8 cellular contexts compared by ENCODE assay signal in genomic region chr4:103008875-103009729, GRCh38. TPM values are rescaled to one million over a fixed set of nuclear protein-coding genes. Genes with fewer than 3 reads are reported as not detected.
DNase-seq lines count a peak whose midpoint lies in the region; ATAC-seq and TF ChIP-seq lines count a peak whose summit lies in the region.

No MANE protein-coding gene starts in this region.

- no peaks in the 10 kb centered on the region for H3K9me3 ChIP-seq in AG04450 (ENCODE audit: control insufficient read depth, insufficient read depth, low read length)

- H3K36me3 Mint-ChIP-seq in T-cell, result no peaks in the 10 kb centered on the region
- H3K36me3 Mint-ChIP-seq in neural crest cell (ENCODE audit: low read depth), result no peaks in the 10 kb centered on the region

- POLR2A ChIA-PET in AG04450 (lab: Yijun Ruan, JAX) (no interaction called here), GM10248 (lab: Yijun Ruan, JAX) (interaction anchor here (0.6 kb wide), 1 partner anchor 182 kb away, joined by 3 read pairs; the partner anchor contains the start of gene UBE2D3), HEK293T (lab: Yijun Ruan, JAX) (interaction anchor here (1.0 to 1.2 kb wide), 2 partner anchors 140 to 181 kb away, joined by 3 to 4 read pairs; partner anchors contain the start of genes CISD2 and UBE2D3), T-cell (lab: Charles Lee) (no interaction called here)

- H3K4me3 ChIP-seq in AG04450 (ENCODE audit: low read depth, low read length), result no peak overlapping the region
- H3K4me3 ChIP-seq in fibroblast of pulmonary artery (replicated peaks; ENCODE audit: low read depth, low read length), result no peak overlapping the region

- TF ChIP-seq CTCF in AG04450 (IDR thresholded peaks at IDR 0.05; ENCODE audit: low read depth, low read length) (peak; percentile 83), GM10248 (IDR thresholded peaks at IDR 0.05; ENCODE audit: control extremely low read depth, extremely low read depth, low read depth, missing control alignments) (peak; percentile 68), fibroblast of pulmonary artery (IDR thresholded peaks at IDR 0.05; ENCODE audit: low read length, missing control alignments) (peak; percentile 75), neural crest cell (conservative IDR thresholded peaks at IDR 0.05) (peak; percentile 86)

- H3K27me3 Mint-ChIP-seq in T-cell, result no peaks in the 10 kb centered on the region
- no peaks in the 10 kb centered on the region for H3K27me3 Mint-ChIP-seq in neural crest cell (ENCODE audit: low read depth)

- no peak overlapping the region for H3K27ac ChIP-seq in AG04450 (ENCODE audit: low read depth, low read length)

- CTCF ChIA-PET in AG04450 (lab: Charles Lee), result interaction anchor here (0.6 to 3.4 kb wide), 12 partner anchors 9 to 585 kb away, joined by 3 to 50 read pairs (median 4); no protein-coding TSS in a partner anchor
- CTCF ChIA-PET in GM10248 (lab: Yijun Ruan, JAX), result interaction anchor here (0.8 to 2.9 kb wide), 21 partner anchors 9 to 578 kb away, joined by 3 to 15 read pairs (median 4); partner anchors contain the start of gene SLC9B1
- CTCF ChIA-PET in HEK293T (lab: Yijun Ruan, JAX), result interaction anchor here (2.5 to 3.3 kb wide), 2 partner anchors 386 to 389 kb away, joined by 17 to 28 read pairs; no protein-coding TSS in a partner anchor
- CTCF ChIA-PET in T-cell (lab: Charles Lee), result interaction anchor here (0.6 to 1.5 kb wide), 6 partner anchors 82 to 581 kb away, joined by 3 to 7 read pairs (median 4); no protein-coding TSS in a partner anchor

- H3K9me3 Mint-ChIP-seq in T-cell, result no peaks in the 10 kb centered on the region
- H3K9me3 Mint-ChIP-seq in neural crest cell, result no peaks in the 10 kb centered on the region

- no peaks in the 10 kb centered on the region for H3K27me3 ChIP-seq in AG04450 (ENCODE audit: control insufficient read depth, insufficient read depth, low read length)

- ATAC-seq in T-cell (replicated peaks in 1 of 4) (peak; percentile 70 to 88 (median 84)), HG02623 (IDR thresholded peaks at IDR 0.05; ENCODE audit: unreplicated experiment) (no peak)

- H3K4me1 Mint-ChIP-seq in T-cell (peaks cover 0 to 7% (median 1%) of the 10 kb centered on the region in 3 donors), neural crest cell (no peaks in the 10 kb centered on the region)

- H3K4me3 Mint-ChIP-seq in T-cell (no peak overlapping the region), neural crest cell (no peak overlapping the region)

- DNase-seq in AG04450 (ENCODE audit: low read depth, low spot score) (peak; percentile 50), GM10248 (ENCODE audit: extremely low spot score) (peak; percentile 62), HEK293T (ENCODE audit: extremely low spot score) (peak; percentile 56), MV-4-11 (lab: John Stamatoyannopoulos, UW) (peak; percentile 45), T-cell (peak in 7 of 34 experiments; percentile 10 to 36 (median 21)), fibroblast of pulmonary artery (ENCODE audit: low read depth) (peak; percentile 90), neural crest cell (ENCODE audit: low read depth, low spot score) (no peak)

- H3K27ac Mint-ChIP-seq in T-cell (no peak overlapping the region), neural crest cell (ENCODE audit: unreplicated experiment) (no peak overlapping the region)

TF ChIP-seq in HEK293T, 16 proteins besides CTCF, POLR2A, EP300 and RAD21:
- TF ChIP-seq SUZ12 (IDR thresholded peaks at IDR 0.05), result no peak
- no peak for TF ChIP-seq PKNOX1 (IDR thresholded peaks at IDR 0.05)
- no peak for TF ChIP-seq L3MBTL2 (conservative IDR thresholded peaks at IDR 0.05)
- TF ChIP-seq NFRKB (IDR thresholded peaks at IDR 0.05), result no peak
- TF ChIP-seq TARDBP (IDR thresholded peaks at IDR 0.05), result no peak
- no peak for TF ChIP-seq ARNT (IDR thresholded peaks at IDR 0.05)
- TF ChIP-seq FOXM1 (IDR thresholded peaks at IDR 0.05; ENCODE audit: borderline replicate concordance), result no peak
- no peak for TF ChIP-seq FOXA1 (IDR thresholded peaks at IDR 0.05)
- TF ChIP-seq BHLHE40 (IDR thresholded peaks at IDR 0.05; ENCODE audit: borderline replicate concordance), result no peak
- TF ChIP-seq SP1 (IDR thresholded peaks at IDR 0.05), result no peak
- no peak for TF ChIP-seq ZNF384 (IDR thresholded peaks at IDR 0.05)
- no peak for TF ChIP-seq ELF4 (IDR thresholded peaks at IDR 0.05)
- TF ChIP-seq LEF1 (IDR thresholded peaks at IDR 0.05; ENCODE audit: borderline replicate concordance), result no peak
TF ChIP-seq in HEK293T: peak in this region for 0.

RNA-seq across cellular contexts. Expression of gene SLC9B1, which starts 10.4 kb away (rescaled TPM):
- polyA plus RNA-seq in AG04450 (2011; rRNA removed), result 0.32 and 0.35 TPM in 2 replicates
- 0.35 and 0.55 TPM in 2 replicates for polyA minus RNA-seq in AG04450 (2011; rRNA and poly(A)+ RNA removed)
- 1 to 10 TPM; 2.0 to 4.6 (median 3.1) TPM for total RNA-seq in T-cell
- 1.7 and 2.0 TPM in 2 replicates for total RNA-seq in neural crest cell

Comparison
In these comparisons a context has a peak if more than half of its experiments do, and no peak if none do; other contexts are left out.
1. POLR2A ChIA-PET loops: an anchor here in GM10248 (0.6 kb wide) and HEK293T (1.0 to 1.2 kb wide); none called in AG04450 and T-cell.